Comparison of ENCODE assay signal across 8 cellular contexts in genomic region chr6:113858605-113859348, GRCh38. TPM values are rescaled to one million over a fixed set of nuclear protein-coding genes. Genes with fewer than 3 reads are reported as not detected.
DNase-seq lines count a peak whose midpoint lies in the region; ATAC-seq and TF ChIP-seq lines count a peak whose summit lies in the region.

No MANE protein-coding gene starts in this region.

- CTCF ChIA-PET in activated CD4-positive, alpha-beta memory T cell treated with anti-CD3 and anti-CD28 coated beads for 36 hours (lab: Charles Lee), result interaction anchor here (0.5 to 3.4 kb wide), 26 partner anchors 12 to 1772 kb away, joined by 3 to 38 read pairs (median 3); partner anchors contain the start of genes FAM229B and TUBE1

- H3K4me1 Mint-ChIP-seq in activated CD4-positive, alpha-beta memory T cell treated with anti-CD3 and anti-CD28 coated beads for 36 hours (ENCODE audit: low read depth), result peaks cover 16% of the 10 kb centered on the region

- H3K27ac ChIP-seq in duodenal mucosa (ENCODE audit: low read depth, low read length), result peak overlapping the region; percentile 91
- peak overlapping the region; percentile 94 for H3K27ac ChIP-seq in lower lobe of right lung

- H3K9me3 ChIP-seq in duodenal mucosa (ENCODE audit: control insufficient read depth in 1 of 2, low read length in 2 of 2) (no peaks in the 10 kb centered on the region), lower lobe of right lung (no peaks in the 10 kb centered on the region)

- ATAC-seq in HG03442 (IDR thresholded peaks at IDR 0.05; ENCODE audit: unreplicated experiment), result peak; percentile 80
- peak; percentile 95 to 97 for ATAC-seq in lower lobe of right lung

- H3K9me3 Mint-ChIP-seq in activated CD4-positive, alpha-beta memory T cell treated with anti-CD3 and anti-CD28 coated beads for 36 hours, result no peaks in the 10 kb centered on the region

- H3K27me3 ChIP-seq in duodenal mucosa (ENCODE audit: control insufficient read depth in 1 of 2, insufficient read depth in 2 of 2, low read length in 2 of 2) (peaks cover 0 to 5% of the 10 kb centered on the region in 2 donors), lower lobe of right lung (ENCODE audit: low read depth) (peaks cover 10% of the 10 kb centered on the region)

- intact Hi-C loops in activated CD4-positive, alpha-beta memory T cell treated with anti-CD3 and anti-CD28 coated beads for 36 hours (cut with micrococcal nuclease), result loop anchor here (2.0 to 5.0 kb wide), 5 partner anchors 166 to 1772 kb away; partner anchors contain the start of genes FAM229B and TUBE1
- intact Hi-C loops in lower lobe of right lung (cut with DNase I), result loop anchor here (5.0 kb wide), 1 partner anchor 551 kb away; no protein-coding TSS in a partner anchor

- DNase-seq in C1 segment of cervical spinal cord (lab: John Stamatoyannopoulos, UW) (peak; percentile 45 to 93 (median 81)), GM19240 (ENCODE audit: insufficient read length, low spot score) (peak; percentile 95), NCI-H526 treated with DMSO at 0.1 percent for 48 hours (lab: John Stamatoyannopoulos, UW) (peak; percentile 94), lower lobe of right lung (peak; percentile 88)
- peak; percentile 86 for DNase-seq in activated CD4-positive, alpha-beta memory T cell treated with anti-CD3 and anti-CD28 coated beads for 36 hours
- peak; percentile 36 to 70 (median 61) for DNase-seq in stimulated activated CD4-positive, alpha-beta T cell treated with anti-CD3 and anti-CD28 coated beads, TNF-alpha, amount 100 ng/mL, for 24 hours (ENCODE audit: low read depth in 3 of 3)

- no peak overlapping the region for H3K27ac Mint-ChIP-seq in activated CD4-positive, alpha-beta memory T cell treated with anti-CD3 and anti-CD28 coated beads for 36 hours

- H3K9ac ChIP-seq in duodenal mucosa (ENCODE audit: low read depth in 1 of 2, low read length in 2 of 2), result peak overlapping the region; percentile 96 to 98

- POLR2A ChIA-PET in activated CD4-positive, alpha-beta memory T cell treated with anti-CD3 and anti-CD28 coated beads for 36 hours (lab: Charles Lee), result interaction anchor here (0.6 kb wide), 1 partner anchor 263 kb away, joined by 3 read pairs; no protein-coding TSS in a partner anchor

- H3K4me3 ChIP-seq in duodenal mucosa (ENCODE audit: low read depth in 1 of 2, low read length in 2 of 2) (peak overlapping the region; percentile 95 to 97), lower lobe of right lung (peak overlapping the region; percentile 82)

- H3K4me1 ChIP-seq in duodenal mucosa (ENCODE audit: control insufficient read depth in 1 of 2, insufficient read depth in 2 of 2, low read length in 2 of 2), result peaks cover 7 to 17% of the 10 kb centered on the region in 2 donors
- H3K4me1 ChIP-seq in lower lobe of right lung, result peaks cover 38% of the 10 kb centered on the region

- peak; percentile 97 for TF ChIP-seq CTCF in lower lobe of right lung (IDR thresholded peaks at IDR 0.05)

- H3K36me3 Mint-ChIP-seq in activated CD4-positive, alpha-beta memory T cell treated with anti-CD3 and anti-CD28 coated beads for 36 hours, result no peaks in the 10 kb centered on the region

- peaks cover 0 to 2% of the 10 kb centered on the region in 2 donors for H3K36me3 ChIP-seq in duodenal mucosa (ENCODE audit: control insufficient read depth in 1 of 2, insufficient read depth in 2 of 2, low read length in 2 of 2)
- H3K36me3 ChIP-seq in lower lobe of right lung, result no peaks in the 10 kb centered on the region

- H3K27me3 Mint-ChIP-seq in activated CD4-positive, alpha-beta memory T cell treated with anti-CD3 and anti-CD28 coated beads for 36 hours, result peaks cover 31% of the 10 kb centered on the region

- no peak overlapping the region for H3K4me3 Mint-ChIP-seq in activated CD4-positive, alpha-beta memory T cell treated with anti-CD3 and anti-CD28 coated beads for 36 hours

RNA-seq across cellular contexts. Expression of gene MARCKS, which starts 1.6 kb away (rescaled TPM):
- under 1 TPM; 0.07 to 0.15 TPM for total RNA-seq in activated CD4-positive, alpha-beta memory T cell treated with anti-CD3 and anti-CD28 coated beads for 36 hours
- total RNA-seq in lower lobe of right lung, result 62.1 TPM

Comparison
In these comparisons a context has a peak if more than half of its experiments do, and no peak if none do; other contexts are left out.
1. Peak in every context shown above with its lines: DNase-seq, ATAC-seq, H3K4me3 ChIP-seq and H3K27ac ChIP-seq.
2. RNA of gene MARCKS, which starts 1.6 kb away (total RNA-seq): 62.1 TPM in lower lobe of right lung (single experiment); 0.07 to 0.15 TPM in activated CD4-positive, alpha-beta memory T cell treated with anti-CD3 and anti-CD28 coated beads for 36 hours; every median in the first group is over 10 times any median in the second.